In genomic region chr20:41274152-41274551, GRCh38 we compare ENCODE assay signal across 25 cellular contexts.
"Had no signal": no experiment of that assay in that cellular context is flagged by ENCODE, and none has a peak within 500 bp of the region (broad histone marks: within the 10 kb centered on the region; RNA-seq: fewer than 3 reads in every experiment).

No MANE protein-coding gene starts in this region.

- H3K36me3 Mint-ChIP-seq: activated naive CD8-positive, alpha-beta T cell treated with anti-CD3 and anti-CD28 coated beads for 36 hours; neural progenitor cell; WTC11 had no signal

- H3K27me3 ChIP-seq: cardiac muscle cell, neural progenitor cell, spleen, thyroid gland, upper lobe of right lung had no signal

- H3K27ac Mint-ChIP-seq: activated naive CD8-positive, alpha-beta T cell treated with anti-CD3 and anti-CD28 coated beads for 36 hours; effector memory CD8-positive, alpha-beta T cell; neural progenitor cell; WTC11 had no signal

- H3K4me3 Mint-ChIP-seq: activated naive CD8-positive, alpha-beta T cell treated with anti-CD3 and anti-CD28 coated beads for 36 hours; activated T-cell treated with anti-CD3 and anti-CD28 coated beads, Interleukin-2, amount 50 U/mL, for 4 hours; effector memory CD8-positive, alpha-beta T cell; naive thymus-derived CD4-positive, alpha-beta T cell; neural progenitor cell; WTC11 had no signal

- H3K9me3 ChIP-seq: SK-N-SH, spleen, thyroid gland, upper lobe of right lung had no signal

- H3K4me3 ChIP-seq: cardiac muscle cell, lung, neural progenitor cell, spleen, thyroid gland, upper lobe of right lung had no signal

- H2AFZ ChIP-seq: neural progenitor cell had no signal

- DNase-seq: activated CD4-positive, alpha-beta T cell treated with anti-CD3 and anti-CD28 coated beads, Interleukin-2, amount 50 U/mL, for 4 hours; activated CD8-positive, alpha-beta memory T cell treated with anti-CD3 and anti-CD28 coated beads, Interleukin-2, amount 50 U/mL, for 48 hours; activated naive CD4-positive, alpha-beta T cell treated with Interleukin-2 at 50 U/mL for 16 hours; activated naive CD8-positive, alpha-beta T cell treated with anti-CD3 and anti-CD28 coated beads for 36 hours; activated T-cell treated with anti-CD3 and anti-CD28 coated beads, Interleukin-2, amount 50 U/mL, for 4 hours; amniotic stem cell; effector memory CD8-positive, alpha-beta T cell; islet precursor cell; naive thymus-derived CD4-positive, alpha-beta T cell; retina; SK-N-SH; spleen; stimulated activated CD4-positive, alpha-beta T cell treated with anti-CD3 and anti-CD28 coated beads, Interleukin-4, amount 100 ng/mL, for 1 hour; stimulated activated naive CD4-positive, alpha-beta T cell treated with Interleukin-2 at 50 U/mL for 16 hours; T-helper 2 cell; thyroid gland; upper lobe of right lung had no signal

- FAIRE-seq: colon, endothelial cell of umbilical vein, frontal cortex had no signal

- H3K27ac ChIP-seq: cardiac muscle cell, neural progenitor cell, spleen, thyroid gland, upper lobe of right lung had no signal

- ATAC-seq: activated T-cell treated with anti-CD3 and anti-CD28 coated beads, Interleukin-2, amount 50 U/mL, for 4 hours; effector memory CD8-positive, alpha-beta T cell; esophagus mucosa; naive thymus-derived CD4-positive, alpha-beta T cell; upper lobe of right lung; WTC11 had no signal

- H3K9ac ChIP-seq: neural progenitor cell, SK-N-SH had no signal

- H3K27me3 Mint-ChIP-seq: activated naive CD8-positive, alpha-beta T cell treated with anti-CD3 and anti-CD28 coated beads for 36 hours; effector memory CD8-positive, alpha-beta T cell had no signal

- H3K36me3 ChIP-seq: cardiac muscle cell, neural progenitor cell, spleen, thyroid gland, upper lobe of right lung had no signal

- H3K4me2 ChIP-seq: neural progenitor cell, SK-N-SH had no signal

- H3K9me3 Mint-ChIP-seq: activated naive CD8-positive, alpha-beta T cell treated with anti-CD3 and anti-CD28 coated beads for 36 hours; activated T-cell treated with anti-CD3 and anti-CD28 coated beads, Interleukin-2, amount 50 U/mL, for 4 hours; effector memory CD8-positive, alpha-beta T cell; naive thymus-derived CD4-positive, alpha-beta T cell; neural progenitor cell; WTC11 had no signal
